1 cellular context compared by ENCODE assay signal in the genomic region with DNA sequence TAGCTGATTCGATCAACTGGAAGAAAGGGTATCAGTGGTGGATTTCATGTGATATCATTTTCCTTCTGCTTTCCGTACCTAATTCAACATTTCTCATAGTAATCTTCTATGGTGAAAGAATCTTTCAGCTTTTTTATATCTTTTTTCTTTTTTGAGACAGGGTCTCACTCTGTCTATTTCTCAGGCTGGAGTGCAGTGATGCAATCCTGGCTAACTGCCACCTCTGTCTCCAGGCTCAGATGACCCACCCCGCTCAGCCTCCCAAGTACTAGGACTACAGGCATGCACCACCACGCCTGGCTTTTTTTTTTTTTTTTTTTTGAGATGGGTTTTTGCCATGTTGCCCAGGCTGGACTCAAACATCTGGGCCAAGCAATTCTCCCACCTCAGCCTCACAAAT.
TF ChIP-seq lines count a peak whose summit lies in the region.

No MANE protein-coding gene starts in this region.

TF ChIP-seq in K562, 482 proteins besides CTCF, POLR2A, EP300 and RAD21 (continued from another document and continues in another):
- TF ChIP-seq TFE3 (CRISPR knock-in tag; IDR thresholded peaks at IDR 0.05), result no peak
- TF ChIP-seq FOXA3 (CRISPR knock-in tag; conservative IDR thresholded peaks at IDR 0.05 in 1 of 2, IDR thresholded peaks at IDR 0.05 in 1 of 2), result no peak
- TF ChIP-seq YBX1 (IDR thresholded peaks at IDR 0.05), result no peak
- TF ChIP-seq ZKSCAN1 (IDR thresholded peaks at IDR 0.05; ENCODE audit: low read depth, low read length), result no peak
- no peak for TF ChIP-seq ZKSCAN8 (CRISPR knock-in tag; IDR thresholded peaks at IDR 0.05)
- TF ChIP-seq, protein P1, sequence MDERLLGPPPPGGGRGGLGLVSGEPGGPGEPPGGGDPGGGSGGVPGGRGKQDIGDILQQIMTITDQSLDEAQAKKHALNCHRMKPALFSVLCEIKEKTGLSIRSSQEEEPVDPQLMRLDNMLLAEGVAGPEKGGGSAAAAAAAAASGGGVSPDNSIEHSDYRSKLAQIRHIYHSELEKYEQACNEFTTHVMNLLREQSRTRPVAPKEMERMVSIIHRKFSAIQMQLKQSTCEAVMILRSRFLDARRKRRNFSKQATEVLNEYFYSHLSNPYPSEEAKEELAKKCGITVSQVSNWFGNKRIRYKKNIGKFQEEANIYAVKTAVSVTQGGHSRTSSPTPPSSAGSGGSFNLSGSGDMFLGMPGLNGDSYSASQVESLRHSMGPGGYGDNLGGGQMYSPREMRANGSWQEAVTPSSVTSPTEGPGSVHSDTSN (CRISPR knock-in tag; IDR thresholded peaks at IDR 0.05; ENCODE audit: low read depth), result no peak
- TF ChIP-seq, protein P1 (tag; conservative IDR thresholded peaks at IDR 0.05; ENCODE audit: low read depth), result no peak
- TF ChIP-seq EHMT2 (IDR thresholded peaks at IDR 0.05), result no peak
- TF ChIP-seq ARID1B (IDR thresholded peaks at IDR 0.05), result peak; percentile 47; the same call in 1 of the 2 replicates
- no peak for TF ChIP-seq HDAC3 (IDR thresholded peaks at IDR 0.05; ENCODE audit: borderline replicate concordance, partially characterized antibody)
- TF ChIP-seq RFX5 (IDR thresholded peaks at IDR 0.05; ENCODE audit: low read depth, low read length), result no peak
- TF ChIP-seq HNRNPL (IDR thresholded peaks at IDR 0.05; ENCODE audit: low read depth, low read length), result no peak
- TF ChIP-seq, protein P2, sequence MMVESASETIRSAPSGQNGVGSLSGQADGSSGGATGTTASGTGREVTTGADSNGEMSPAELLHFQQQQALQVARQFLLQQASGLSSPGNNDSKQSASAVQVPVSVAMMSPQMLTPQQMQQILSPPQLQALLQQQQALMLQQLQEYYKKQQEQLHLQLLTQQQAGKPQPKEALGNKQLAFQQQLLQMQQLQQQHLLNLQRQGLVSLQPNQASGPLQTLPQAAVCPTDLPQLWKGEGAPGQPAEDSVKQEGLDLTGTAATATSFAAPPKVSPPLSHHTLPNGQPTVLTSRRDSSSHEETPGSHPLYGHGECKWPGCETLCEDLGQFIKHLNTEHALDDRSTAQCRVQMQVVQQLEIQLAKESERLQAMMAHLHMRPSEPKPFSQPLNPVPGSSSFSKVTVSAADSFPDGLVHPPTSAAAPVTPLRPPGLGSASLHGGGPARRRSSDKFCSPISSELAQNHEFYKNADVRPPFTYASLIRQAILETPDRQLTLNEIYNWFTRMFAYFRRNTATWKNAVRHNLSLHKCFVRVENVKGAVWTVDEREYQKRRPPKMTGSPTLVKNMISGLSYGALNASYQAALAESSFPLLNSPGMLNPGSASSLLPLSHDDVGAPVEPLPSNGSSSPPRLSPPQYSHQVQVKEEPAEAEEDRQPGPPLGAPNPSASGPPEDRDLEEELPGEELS (CRISPR knock-in tag; IDR thresholded peaks at IDR 0.05; ENCODE audit: borderline replicate concordance), result no peak
- no peak for TF ChIP-seq ZNF507 (tag; conservative IDR thresholded peaks at IDR 0.05)
- TF ChIP-seq, protein P3, sequence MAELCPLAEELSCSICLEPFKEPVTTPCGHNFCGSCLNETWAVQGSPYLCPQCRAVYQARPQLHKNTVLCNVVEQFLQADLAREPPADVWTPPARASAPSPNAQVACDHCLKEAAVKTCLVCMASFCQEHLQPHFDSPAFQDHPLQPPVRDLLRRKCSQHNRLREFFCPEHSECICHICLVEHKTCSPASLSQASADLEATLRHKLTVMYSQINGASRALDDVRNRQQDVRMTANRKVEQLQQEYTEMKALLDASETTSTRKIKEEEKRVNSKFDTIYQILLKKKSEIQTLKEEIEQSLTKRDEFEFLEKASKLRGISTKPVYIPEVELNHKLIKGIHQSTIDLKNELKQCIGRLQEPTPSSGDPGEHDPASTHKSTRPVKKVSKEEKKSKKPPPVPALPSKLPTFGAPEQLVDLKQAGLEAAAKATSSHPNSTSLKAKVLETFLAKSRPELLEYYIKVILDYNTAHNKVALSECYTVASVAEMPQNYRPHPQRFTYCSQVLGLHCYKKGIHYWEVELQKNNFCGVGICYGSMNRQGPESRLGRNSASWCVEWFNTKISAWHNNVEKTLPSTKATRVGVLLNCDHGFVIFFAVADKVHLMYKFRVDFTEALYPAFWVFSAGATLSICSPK (IDR thresholded peaks at IDR 0.05; ENCODE audit: borderline replicate concordance), result no peak
- TF ChIP-seq SMARCE1 (IDR thresholded peaks at IDR 0.05), result 0 out of 2 replicates have a peak, but pooled peaks have one; percentile 39
- peak; percentile 30 to 74; a peak in 2 of 4 replicates for TF ChIP-seq TRIM24 (IDR thresholded peaks at IDR 0.05)
- peak; percentile 35; the same call in 1 of the 2 replicates for TF ChIP-seq LEF1 (IDR thresholded peaks at IDR 0.05)
- TF ChIP-seq ZNF511 (CRISPR knock-in tag; IDR thresholded peaks at IDR 0.05), result no peak
- no peak for TF ChIP-seq SMARCA5 (IDR thresholded peaks at IDR 0.05)
- TF ChIP-seq KHSRP (IDR thresholded peaks at IDR 0.05), result no peak
- no peak for TF ChIP-seq MXI1 (IDR thresholded peaks at IDR 0.05; ENCODE audit: low read depth, low read length)
- no peak for TF ChIP-seq ZNF311 (CRISPR knock-in tag; IDR thresholded peaks at IDR 0.05)
- TF ChIP-seq ZNF778 (CRISPR knock-in tag; IDR thresholded peaks at IDR 0.05), result no peak
- TF ChIP-seq MYBL2 (IDR thresholded peaks at IDR 0.05; ENCODE audit: low read depth), result no peak
- no peak for TF ChIP-seq MYBL2 (CRISPR knock-in tag; IDR thresholded peaks at IDR 0.05; ENCODE audit: borderline replicate concordance)
- TF ChIP-seq PHF8 (IDR thresholded peaks at IDR 0.05; ENCODE audit: borderline replicate concordance, low read length), result no peak
- no peak for TF ChIP-seq MTA3 (IDR thresholded peaks at IDR 0.05; ENCODE audit: borderline replicate concordance)
- TF ChIP-seq TBP (optimal IDR thresholded peaks at IDR 0.05; ENCODE audit: low read depth, low read length), result no peak
- TF ChIP-seq SAFB2 (IDR thresholded peaks at IDR 0.05; ENCODE audit: borderline replicate concordance, low read depth, low read length, severe bottlenecking), result no peak
- no peak for TF ChIP-seq ZNF408 (CRISPR knock-in tag; IDR thresholded peaks at IDR 0.05; ENCODE audit: low read depth)
- peak in 1 of 2 experiments; percentile 24; a peak in 1 of 4 replicates for TF ChIP-seq ARNT (IDR thresholded peaks at IDR 0.05)
- TF ChIP-seq ZNF224 (CRISPR knock-in tag; IDR thresholded peaks at IDR 0.05), result no peak
- no peak for TF ChIP-seq DNMT1 (IDR thresholded peaks at IDR 0.05)
- no peak for TF ChIP-seq ZNF655 (CRISPR knock-in tag; IDR thresholded peaks at IDR 0.05)
- TF ChIP-seq WHSC1 (IDR thresholded peaks at IDR 0.05; ENCODE audit: low read length), result no peak
- TF ChIP-seq, protein P4, sequence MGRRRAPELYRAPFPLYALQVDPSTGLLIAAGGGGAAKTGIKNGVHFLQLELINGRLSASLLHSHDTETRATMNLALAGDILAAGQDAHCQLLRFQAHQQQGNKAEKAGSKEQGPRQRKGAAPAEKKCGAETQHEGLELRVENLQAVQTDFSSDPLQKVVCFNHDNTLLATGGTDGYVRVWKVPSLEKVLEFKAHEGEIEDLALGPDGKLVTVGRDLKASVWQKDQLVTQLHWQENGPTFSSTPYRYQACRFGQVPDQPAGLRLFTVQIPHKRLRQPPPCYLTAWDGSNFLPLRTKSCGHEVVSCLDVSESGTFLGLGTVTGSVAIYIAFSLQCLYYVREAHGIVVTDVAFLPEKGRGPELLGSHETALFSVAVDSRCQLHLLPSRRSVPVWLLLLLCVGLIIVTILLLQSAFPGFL (CRISPR knock-in tag; IDR thresholded peaks at IDR 0.05), result no peak
- TF ChIP-seq SREBF2 (CRISPR knock-in tag; IDR thresholded peaks at IDR 0.05), result no peak
- no peak for TF ChIP-seq SRF (CRISPR knock-in tag; IDR thresholded peaks at IDR 0.05)
- peak; percentile 89 for TF ChIP-seq ATF7 (IDR thresholded peaks at IDR 0.05)
- TF ChIP-seq NR4A1 (CRISPR knock-in tag; IDR thresholded peaks at IDR 0.05), result no peak
- TF ChIP-seq NR4A1 (tag; IDR thresholded peaks at IDR 0.05), result no peak
- TF ChIP-seq HINFP (tag; conservative IDR thresholded peaks at IDR 0.05; ENCODE audit: low read depth), result no peak
- no peak for TF ChIP-seq MTA2 (IDR thresholded peaks at IDR 0.05; ENCODE audit: low read depth)
- no peak for TF ChIP-seq POLR3G (IDR thresholded peaks at IDR 0.05; ENCODE audit: extremely low read depth, insufficient read length, insufficient replicate concordance)
- no peak for TF ChIP-seq FOXJ2 (tag; IDR thresholded peaks at IDR 0.05)
- TF ChIP-seq ZNF24 (IDR thresholded peaks at IDR 0.05), result no peak
- TF ChIP-seq EGR1 (conservative IDR thresholded peaks at IDR 0.05), result no peak
- TF ChIP-seq NFRKB (IDR thresholded peaks at IDR 0.05; ENCODE audit: low read depth), result no peak
- peak; percentile 95 for TF ChIP-seq ZNF384 (IDR thresholded peaks at IDR 0.05; ENCODE audit: low read depth, low read length)
- TF ChIP-seq PYGO2 (tag; IDR thresholded peaks at IDR 0.05), result no peak
- TF ChIP-seq MAZ (CRISPR knock-in tag; conservative IDR thresholded peaks at IDR 0.05 in 1 of 2, IDR thresholded peaks at IDR 0.05 in 1 of 2), result no peak; a peak in 1 of 4 replicates
- TF ChIP-seq COPS2 (conservative IDR thresholded peaks at IDR 0.05), result no peak
- no peak for TF ChIP-seq ZNF280B (CRISPR knock-in tag; IDR thresholded peaks at IDR 0.05)
- TF ChIP-seq, protein P5, sequence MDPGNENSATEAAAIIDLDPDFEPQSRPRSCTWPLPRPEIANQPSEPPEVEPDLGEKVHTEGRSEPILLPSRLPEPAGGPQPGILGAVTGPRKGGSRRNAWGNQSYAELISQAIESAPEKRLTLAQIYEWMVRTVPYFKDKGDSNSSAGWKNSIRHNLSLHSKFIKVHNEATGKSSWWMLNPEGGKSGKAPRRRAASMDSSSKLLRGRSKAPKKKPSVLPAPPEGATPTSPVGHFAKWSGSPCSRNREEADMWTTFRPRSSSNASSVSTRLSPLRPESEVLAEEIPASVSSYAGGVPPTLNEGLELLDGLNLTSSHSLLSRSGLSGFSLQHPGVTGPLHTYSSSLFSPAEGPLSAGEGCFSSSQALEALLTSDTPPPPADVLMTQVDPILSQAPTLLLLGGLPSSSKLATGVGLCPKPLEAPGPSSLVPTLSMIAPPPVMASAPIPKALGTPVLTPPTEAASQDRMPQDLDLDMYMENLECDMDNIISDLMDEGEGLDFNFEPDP (CRISPR knock-in tag; IDR thresholded peaks at IDR 0.05), result no peak
- no peak for TF ChIP-seq DIDO1 (tag; IDR thresholded peaks at IDR 0.05; ENCODE audit: low read depth)
